ENCODE assay signal across 24 cellular contexts in genomic region chr1:82969340-82969739, GRCh38.
DNase-seq lines count a peak whose midpoint lies in the region; ATAC-seq, FAIRE-seq and TF ChIP-seq lines count a peak whose summit lies in the region.
"Had no signal": no experiment of that assay in that cellular context is flagged by ENCODE, and none has a peak within 500 bp of the region (broad histone marks: within the 10 kb centered on the region; RNA-seq: fewer than 3 reads in every experiment).

No MANE protein-coding gene starts in this region.

- no TSS peak for BruUV-seq in PC-9 (replicated peaks; lab: Mats Ljungman, UMichigan)

- H3K4me2 ChIP-seq in A549 (no peak overlapping the region), PC-9 (no peak overlapping the region)
- H3K4me2 ChIP-seq: BLaER1 treated with 17β-estradiol and CSF1 and Interleukin-3, amounts not matched to agents 10 nM and 100 nM had no signal

- no peak for FAIRE-seq in A549 (lab: Jason Lieb, UNC)
- FAIRE-seq: A204.1, D721Med, GM12891, GM18507, H54 had no signal

- CTCF ChIA-PET in A549 (lab: Yijun Ruan, JAX) = no interaction called here
- CTCF ChIA-PET in PC-9 (lab: Charles Lee) = no interaction called here

- no peak for TF ChIP-seq POLR2A in A549 (IDR thresholded peaks at IDR 0.05; ENCODE audit: low read length)

- no peaks in the 10 kb centered on the region for H3F3A ChIP-seq in PC-9 (ENCODE audit: insufficient read depth, low read depth)

- no peak for TF ChIP-seq EP300 in A549 (IDR thresholded peaks at IDR 0.05)

- H3K27ac ChIP-seq in A549 = no peak overlapping the region
- no peak overlapping the region for H3K27ac ChIP-seq in PC-9
- H3K27ac ChIP-seq: 22Rv1; BLaER1 treated with 17β-estradiol and CSF1 and Interleukin-3, amounts not matched to agents 10 nM and 100 nM had no signal

- TF ChIP-seq RAD21 in A549 (conservative IDR thresholded peaks at IDR 0.05 in 1 of 2, IDR thresholded peaks at IDR 0.05 in 1 of 2) = no peak

- DNase-seq in DMS153 (lab: John Stamatoyannopoulos, UW) (peak; percentile 6), DMS153 treated with DMSO at 0.1 percent for 48 hours (lab: John Stamatoyannopoulos, UW; ENCODE audit: unreplicated experiment) (no peak), A549 (ENCODE audit: low read depth in 1 of 2, low spot score in 1 of 2) (no peak), PC-9 (no peak), epithelial cell of esophagus (ENCODE audit: low read depth) (peak; percentile 4), NCI-H446 (lab: John Stamatoyannopoulos, UW) (no peak), SIG-M5 treated with dmso at 0.1 percent for 504 hours (lab: John Stamatoyannopoulos, UW; ENCODE audit: unreplicated experiment) (no peak)
- DNase-seq: ACHN; AML-193; BE2C; CD4-positive, alpha-beta T cell; CD8-positive, alpha-beta memory T cell; DMS 273 treated with DMSO at 0.1 percent for 48 hours; DMS79 treated with DMSO at 0.1 percent for 48 hours; GF-D8; HFFc6 had no signal

- TF ChIP-seq CTCF in A549 (IDR thresholded peaks at IDR 0.05) (no peak), PC-9 (conservative IDR thresholded peaks at IDR 0.05) (no peak), epithelial cell of esophagus (IDR thresholded peaks at IDR 0.05; ENCODE audit: insufficient read depth, low read depth, low read length, missing control alignments) (no peak)

- no peaks in the 10 kb centered on the region for H3K9me3 ChIP-seq in A549
- no peaks in the 10 kb centered on the region for H3K9me3 ChIP-seq in PC-9 (ENCODE audit: insufficient read depth, low read depth)
- H3K9me3 ChIP-seq: BE2C; BLaER1 treated with 17β-estradiol and CSF1 and Interleukin-3, amounts not matched to agents 10 nM and 100 nM; HAP-1 had no signal

- H3K79me2 ChIP-seq in PC-9 (ENCODE audit: low read depth) = no peaks in the 10 kb centered on the region

- H3K4me3 ChIP-seq in A549 = no peak overlapping the region
- H3K4me3 ChIP-seq in PC-9 = no peak overlapping the region
- H3K4me3 ChIP-seq in epithelial cell of esophagus (ENCODE audit: low read length) = no peak overlapping the region
- H3K4me3 ChIP-seq: BLaER1 treated with 17β-estradiol and CSF1 and Interleukin-3, amounts not matched to agents 10 nM and 100 nM; HAP-1 had no signal

- 39% methylated on average over 2 of the region's 2 CpGs for WGBS in A549 (ENCODE audit: missing lambda C conversion rate)

- peak overlapping the region; percentile 22; the same call in 1 of the 2 replicates for H2AFZ ChIP-seq in PC-9

- POLR2A ChIA-PET in A549 (lab: Yijun Ruan, JAX) = no interaction called here
- POLR2A ChIA-PET in PC-9 (lab: Charles Lee; ENCODE audit: unreplicated experiment) = no interaction called here

- no peaks in the 10 kb centered on the region for H3K4me1 ChIP-seq in A549
- H3K4me1 ChIP-seq in PC-9 (replicated peaks; ENCODE audit: insufficient read depth) = no peaks in the 10 kb centered on the region
- H3K4me1 ChIP-seq: BE2C; BLaER1 treated with 17β-estradiol and CSF1 and Interleukin-3, amounts not matched to agents 10 nM and 100 nM; HAP-1 had no signal

- H4K20me1 ChIP-seq in PC-9 (ENCODE audit: insufficient read depth) = no peaks in the 10 kb centered on the region
- H4K20me1 ChIP-seq: BLaER1 treated with 17β-estradiol and CSF1 and Interleukin-3, amounts not matched to agents 10 nM and 100 nM had no signal

- no peak for ATAC-seq in A549

- H3K9me2 ChIP-seq in PC-9 (ENCODE audit: insufficient read depth) = peaks cover 5% of the 10 kb centered on the region; the same call in 1 of the 2 replicates

- no peaks in the 10 kb centered on the region for H3K36me3 ChIP-seq in PC-9 (ENCODE audit: low read depth)
- H3K36me3 ChIP-seq: BE2C; BLaER1 treated with 17β-estradiol and CSF1 and Interleukin-3, amounts not matched to agents 10 nM and 100 nM; HAP-1 had no signal

- no peaks in the 10 kb centered on the region for H3K27me3 ChIP-seq in PC-9 (ENCODE audit: insufficient read depth, low read depth)
- H3K27me3 ChIP-seq: BE2C; BLaER1 treated with 17β-estradiol and CSF1 and Interleukin-3, amounts not matched to agents 10 nM and 100 nM had no signal

- intact Hi-C loops in PC-9 (cut with micrococcal nuclease; ENCODE audit: unreplicated experiment) = no loop called here

TF ChIP-seq in A549, 52 proteins besides CTCF, POLR2A, EP300 and RAD21:
- TF ChIP-seq MAFK (IDR thresholded peaks at IDR 0.05; ENCODE audit: partially characterized antibody) (peak; percentile 69), SREBF2 (IDR thresholded peaks at IDR 0.05) (no peak)

Comparison
In these comparisons a context has a peak if more than half of its experiments do, and no peak if none do; other contexts are left out.
1. DNase-seq: peak in DMS153 (single experiment) and epithelial cell of esophagus (single experiment); none in DMS153 treated with DMSO at 0.1 percent for 48 hours (single experiment), A549 (0 of 2), PC-9 (0 of 2), NCI-H446 (0 of 2) and SIG-M5 treated with dmso at 0.1 percent for 504 hours (single experiment).